18 cellular contexts compared by ENCODE assay signal in the genomic region with DNA sequence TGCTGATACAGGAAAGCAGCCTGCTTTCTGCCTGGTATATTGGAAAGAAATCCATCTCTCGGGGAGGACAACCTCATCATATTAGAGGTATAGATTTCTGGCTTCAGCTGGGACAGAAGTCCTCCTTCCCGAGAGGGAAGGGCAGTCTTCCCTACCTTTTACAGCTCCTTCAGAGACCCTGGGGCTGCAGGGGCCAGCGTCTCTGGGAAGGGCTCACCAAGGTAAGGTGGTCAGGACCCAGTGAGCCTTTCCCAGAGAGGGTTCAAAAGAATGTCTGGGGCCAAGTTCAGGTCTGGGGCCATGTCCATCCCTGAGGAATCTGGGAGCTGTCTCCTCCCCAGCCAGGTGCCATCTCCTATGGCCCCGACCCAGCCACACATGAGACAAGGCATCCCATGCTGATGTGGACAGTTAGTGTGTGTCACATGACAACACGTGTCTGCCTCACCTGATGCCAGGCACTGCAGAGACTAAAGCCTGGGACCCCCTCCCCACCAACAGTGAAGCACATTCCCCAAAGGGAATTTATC.
DNase-seq lines count a peak whose midpoint lies in the region; ATAC-seq and TF ChIP-seq lines count a peak whose summit lies in the region.
"Had no signal": no experiment of that assay in that cellular context is flagged by ENCODE, and none has a peak within 500 bp of the region (broad histone marks: within the 10 kb centered on the region; RNA-seq: fewer than 3 reads in every experiment).

No MANE protein-coding gene starts in this region.

- H3K9me3 ChIP-seq in sigmoid colon = no peaks in the 10 kb centered on the region
- no peaks in the 10 kb centered on the region for H3K9me3 ChIP-seq in upper lobe of right lung

- H3K27me3 ChIP-seq in sigmoid colon (no peaks in the 10 kb centered on the region), upper lobe of right lung (peaks cover 7% of the 10 kb centered on the region)

- H3K4me3 Mint-ChIP-seq in activated T-cell treated with anti-CD3 and anti-CD28 coated beads, Interleukin-2, amount 50 U/mL, for 4 hours = no peak overlapping the region
- H3K4me3 Mint-ChIP-seq: CD4-positive, alpha-beta memory T cell; GM23338 had no signal

- no peak for ATAC-seq in activated T-cell treated with anti-CD3 and anti-CD28 coated beads, Interleukin-2, amount 50 U/mL, for 4 hours
- ATAC-seq in upper lobe of right lung = no peak
- no peak for ATAC-seq in Right ventricle myocardium inferior
- no peak for ATAC-seq in SK-N-SH treated with all-trans-retinoic acid at 6 μM for 48 hours
- ATAC-seq: GM23338 had no signal

- intact Hi-C loops in sigmoid colon (cut with DNase I) = no loop called here
- intact Hi-C loops in upper lobe of right lung (cut with DNase I) = no loop called here
- intact Hi-C loops in Right ventricle myocardium inferior (cut with DNase I) = no loop called here

- H3K9me3 Mint-ChIP-seq in activated T-cell treated with anti-CD3 and anti-CD28 coated beads, Interleukin-2, amount 50 U/mL, for 4 hours = no peaks in the 10 kb centered on the region

- no peak for TF ChIP-seq POLR2A in sigmoid colon (IDR thresholded peaks at IDR 0.05)

- no peaks in the 10 kb centered on the region for H3K4me1 Mint-ChIP-seq in activated T-cell treated with anti-CD3 and anti-CD28 coated beads, Interleukin-2, amount 50 U/mL, for 4 hours (ENCODE audit: low read depth)
- H3K4me1 Mint-ChIP-seq: CD4-positive, alpha-beta memory T cell had no signal

- no peak for TF ChIP-seq EP300 in sigmoid colon (IDR thresholded peaks at IDR 0.05)

- no peaks in the 10 kb centered on the region for H3K36me3 Mint-ChIP-seq in activated T-cell treated with anti-CD3 and anti-CD28 coated beads, Interleukin-2, amount 50 U/mL, for 4 hours (ENCODE audit: insufficient read depth)
- H3K36me3 Mint-ChIP-seq: CD4-positive, alpha-beta memory T cell had no signal

- WGBS in sigmoid colon, 2 donors = 70 to 76% methylated on average over 5 of the region's 5 CpGs

- peak; percentile 2 for DNase-seq in activated T-cell treated with anti-CD3 and anti-CD28 coated beads, Interleukin-2, amount 50 U/mL, for 1 hour
- DNase-seq in activated T-cell treated with anti-CD3 and anti-CD28 coated beads, Interleukin-2, amount 50 U/mL, for 4 hours = no peak
- peak; percentile 39 for DNase-seq in mesenteric fat pad (ENCODE audit: low spot score)
- DNase-seq in sigmoid colon = peak; percentile 36
- DNase-seq in upper lobe of right lung = peak; percentile 36
- DNase-seq in NCI-H1694 treated with DMSO at 0.1 percent for 48 hours (lab: John Stamatoyannopoulos, UW) = no peak
- DNase-seq in Right ventricle myocardium inferior (ENCODE audit: missing footprints) = no peak
- DNase-seq: AML-193; CD4-positive, alpha-beta memory T cell; DMS153; DMS79; GDM1; HCEC 1CT had no signal

- no peaks in the 10 kb centered on the region for H3K4me1 ChIP-seq in sigmoid colon
- no peaks in the 10 kb centered on the region for H3K4me1 ChIP-seq in upper lobe of right lung
- H3K4me1 ChIP-seq: A549 had no signal

- peaks cover 20% of the 10 kb centered on the region for H3K27me3 Mint-ChIP-seq in activated T-cell treated with anti-CD3 and anti-CD28 coated beads, Interleukin-2, amount 50 U/mL, for 4 hours (ENCODE audit: low read depth)

- no peak overlapping the region for H3K4me3 ChIP-seq in sigmoid colon
- no peak overlapping the region for H3K4me3 ChIP-seq in upper lobe of right lung
- H3K4me3 ChIP-seq: A549, GM23338 had no signal

- H3K36me3 ChIP-seq in sigmoid colon = no peaks in the 10 kb centered on the region
- H3K36me3 ChIP-seq in upper lobe of right lung = no peaks in the 10 kb centered on the region

- TF ChIP-seq CTCF in sigmoid colon (IDR thresholded peaks at IDR 0.05) (no peak), upper lobe of right lung (IDR thresholded peaks at IDR 0.05) (no peak)

- H3K27ac ChIP-seq in sigmoid colon = no peak overlapping the region
- no peak overlapping the region for H3K27ac ChIP-seq in upper lobe of right lung
- H3K27ac ChIP-seq: 22Rv1, A549, C4-2B had no signal

TF ChIP-seq in SK-N-SH treated with all-trans-retinoic acid at 6 μM for 48 hours, 23 proteins besides CTCF, POLR2A, EP300 and RAD21:
- TF ChIP-seq ESRRG (CRISPR knock-in tag; IDR thresholded peaks at IDR 0.05) (no peak), ARNTL (CRISPR knock-in tag; IDR thresholded peaks at IDR 0.05; ENCODE audit: borderline replicate concordance, low read depth) (no peak), ZNF565 (CRISPR knock-in tag; conservative IDR thresholded peaks at IDR 0.05; ENCODE audit: low read depth) (no peak)
- TF ChIP-seq, protein P1, sequence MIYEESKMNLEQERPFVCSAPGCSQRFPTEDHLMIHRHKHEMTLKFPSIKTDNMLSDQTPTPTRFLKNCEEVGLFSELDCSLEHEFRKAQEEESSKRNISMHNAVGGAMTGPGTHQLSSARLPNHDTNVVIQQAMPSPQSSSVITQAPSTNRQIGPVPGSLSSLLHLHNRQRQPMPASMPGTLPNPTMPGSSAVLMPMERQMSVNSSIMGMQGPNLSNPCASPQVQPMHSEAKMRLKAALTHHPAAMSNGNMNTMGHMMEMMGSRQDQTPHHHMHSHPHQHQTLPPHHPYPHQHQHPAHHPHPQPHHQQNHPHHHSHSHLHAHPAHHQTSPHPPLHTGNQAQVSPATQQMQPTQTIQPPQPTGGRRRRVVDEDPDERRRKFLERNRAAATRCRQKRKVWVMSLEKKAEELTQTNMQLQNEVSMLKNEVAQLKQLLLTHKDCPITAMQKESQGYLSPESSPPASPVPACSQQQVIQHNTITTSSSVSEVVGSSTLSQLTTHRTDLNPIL (CRISPR knock-in tag; IDR thresholded peaks at IDR 0.05; ENCODE audit: low read depth) = no peak

Comparison
In these comparisons a context has a peak if more than half of its experiments do, and no peak if none do; other contexts are left out.
1. DNase-seq: peak in activated T-cell treated with anti-CD3 and anti-CD28 coated beads, Interleukin-2, amount 50 U/mL, for 1 hour (single experiment), mesenteric fat pad (single experiment), sigmoid colon (single experiment) and upper lobe of right lung (single experiment); none in activated T-cell treated with anti-CD3 and anti-CD28 coated beads, Interleukin-2, amount 50 U/mL, for 4 hours (single experiment), NCI-H1694 treated with DMSO at 0.1 percent for 48 hours (single experiment) and Right ventricle myocardium inferior (single experiment).